Comparison of ENCODE assay signal across 9 cellular contexts in the genomic region with DNA sequence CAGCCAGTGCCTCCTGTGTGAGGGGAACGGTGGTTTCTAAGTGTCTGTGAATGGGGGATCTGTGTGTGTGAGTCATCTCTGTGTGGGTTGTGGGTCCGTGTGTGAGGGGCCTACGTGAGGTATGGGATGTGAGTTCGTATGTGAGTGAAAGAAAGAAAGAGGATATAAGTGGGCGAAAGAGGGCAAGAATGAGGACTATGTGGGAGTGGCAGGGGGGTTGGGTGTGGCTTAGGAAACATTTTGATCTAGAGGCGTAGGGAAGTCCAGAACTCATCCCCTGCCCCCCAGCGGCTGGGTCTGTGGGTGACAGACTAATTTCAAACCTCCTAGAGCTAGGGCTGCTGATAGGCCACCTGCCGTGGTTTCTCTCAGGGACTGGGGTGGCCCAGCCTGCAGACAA. TPM values are rescaled to one million over a fixed set of nuclear protein-coding genes. Genes with fewer than 3 reads are reported as not detected.
A peak's percentile ranks its signal among the peaks of the same experiment; 100 is the strongest.
DNase-seq lines count a peak whose midpoint lies in the region; ATAC-seq, FAIRE-seq and TF ChIP-seq lines count a peak whose summit lies in the region.
"Had no signal": no experiment of that assay in that cellular context is flagged by ENCODE, and none has a peak within 500 bp of the region (broad histone marks: within the 10 kb centered on the region; RNA-seq: fewer than 3 reads in every experiment).

No MANE protein-coding gene starts in this region.

- H3K4me1 ChIP-seq in CD4-positive, alpha-beta memory T cell (ENCODE audit: insufficient read depth, low read length) = peaks cover 8% of the 10 kb centered on the region

- ATAC-seq in GM21526 (IDR thresholded peaks at IDR 0.05; ENCODE audit: low FRiP score, unreplicated experiment) (peak; percentile 87), omental fat pad (ENCODE audit: low FRiP score) (no peak)

- peaks cover 53 to 66% of the 10 kb centered on the region in 2 donors for H3K36me3 Mint-ChIP-seq in CD4-positive, alpha-beta memory T cell
- H3K36me3 Mint-ChIP-seq in activated naive CD4-positive, alpha-beta T cell treated with anti-CD3 and anti-CD28 coated beads, Interleukin-2, amount 50 U/mL, for 24 hours = peaks cover 20% of the 10 kb centered on the region
- peaks cover 4 to 61% (median 31%) of the 10 kb centered on the region in 3 donors for H3K36me3 Mint-ChIP-seq in immature natural killer cell

- H3K36me3 ChIP-seq in CD4-positive, alpha-beta memory T cell (ENCODE audit: insufficient read depth, low read length) = peaks cover 15% of the 10 kb centered on the region

- CTCF ChIA-PET in CD4-positive, alpha-beta memory T cell (lab: Charles Lee; ENCODE audit: partially characterized antibody) = interaction anchor here (0.7 to 2.1 kb wide), 2 partner anchors 11 to 364 kb away, joined by 3 to 7 read pairs; no protein-coding TSS in a partner anchor

- peak in 1 of 5 donors; percentile 5 for DNase-seq in CD4-positive, alpha-beta memory T cell
- peak; percentile 18 for DNase-seq in LHCN-M2 (ENCODE audit: low read depth)
- peak; percentile 17 for DNase-seq in urothelium cell line (ENCODE audit: low spot score)
- DNase-seq in immature natural killer cell = no peak
- DNase-seq in NCI-H1436 treated with DMSO at 0.1 percent for 48 hours (lab: John Stamatoyannopoulos, UW) = no peak
- DNase-seq in omental fat pad (ENCODE audit: low spot score) = no peak

- no peaks in the 10 kb centered on the region for H3K9me3 ChIP-seq in CD4-positive, alpha-beta memory T cell (ENCODE audit: control insufficient read depth in 1 of 2, low read length in 2 of 2)

- H3K27ac Mint-ChIP-seq in CD4-positive, alpha-beta memory T cell = peak overlapping the region in 6 of 7 donors; percentile 14 to 81 (median 72)
- peak overlapping the region; percentile 37 for H3K27ac Mint-ChIP-seq in activated naive CD4-positive, alpha-beta T cell treated with anti-CD3 and anti-CD28 coated beads, Interleukin-2, amount 50 U/mL, for 24 hours
- peak overlapping the region in 1 of 6 donors; percentile 57 for H3K27ac Mint-ChIP-seq in immature natural killer cell

- no peak for TF ChIP-seq CTCF in omental fat pad (IDR thresholded peaks at IDR 0.05)

- no peak overlapping the region for H3K27ac ChIP-seq in CD4-positive, alpha-beta memory T cell (ENCODE audit: low read depth, low read length)
- H3K27ac ChIP-seq: C4-2B had no signal

- POLR2A ChIA-PET in CD4-positive, alpha-beta memory T cell (lab: Charles Lee; ENCODE audit: partially characterized antibody) = interaction anchor here (1.1 kb wide), 1 partner anchor 8 kb away, joined by 3 read pairs; no protein-coding TSS in a partner anchor

- no peak for FAIRE-seq in urothelium cell line (lab: Jason Lieb, UNC)

- H3K27me3 Mint-ChIP-seq in CD4-positive, alpha-beta memory T cell = no peaks in the 10 kb centered on the region
- no peaks in the 10 kb centered on the region for H3K27me3 Mint-ChIP-seq in activated naive CD4-positive, alpha-beta T cell treated with anti-CD3 and anti-CD28 coated beads, Interleukin-2, amount 50 U/mL, for 24 hours
- H3K27me3 Mint-ChIP-seq in immature natural killer cell (ENCODE audit: low read depth in 3 of 3) = peaks cover 0 to 4% (median 2%) of the 10 kb centered on the region in 3 donors

- no peaks in the 10 kb centered on the region for H3K27me3 ChIP-seq in CD4-positive, alpha-beta memory T cell (ENCODE audit: insufficient read depth, low read length)

- peaks cover 10 to 12% (median 12%) of the 10 kb centered on the region in 4 donors for H3K4me1 Mint-ChIP-seq in CD4-positive, alpha-beta memory T cell
- H3K4me1 Mint-ChIP-seq in activated naive CD4-positive, alpha-beta T cell treated with anti-CD3 and anti-CD28 coated beads, Interleukin-2, amount 50 U/mL, for 24 hours = peaks cover 24% of the 10 kb centered on the region
- peaks cover 3 to 7% of the 10 kb centered on the region in 2 donors for H3K4me1 Mint-ChIP-seq in immature natural killer cell

- H3K4me3 Mint-ChIP-seq in CD4-positive, alpha-beta memory T cell = peak overlapping the region in 2 of 8 donors; percentile 1 to 15
- peak overlapping the region; percentile 1 for H3K4me3 Mint-ChIP-seq in activated naive CD4-positive, alpha-beta T cell treated with anti-CD3 and anti-CD28 coated beads, Interleukin-2, amount 50 U/mL, for 24 hours
- H3K4me3 Mint-ChIP-seq in immature natural killer cell = peak overlapping the region in 1 of 5 donors; percentile 9

- H3K4me3 ChIP-seq in CD4-positive, alpha-beta memory T cell (ENCODE audit: low read length in 2 of 2) = no peak overlapping the region

- no peaks in the 10 kb centered on the region for H3K9me3 Mint-ChIP-seq in CD4-positive, alpha-beta memory T cell
- no peaks in the 10 kb centered on the region for H3K9me3 Mint-ChIP-seq in activated naive CD4-positive, alpha-beta T cell treated with anti-CD3 and anti-CD28 coated beads, Interleukin-2, amount 50 U/mL, for 24 hours
- H3K9me3 Mint-ChIP-seq in immature natural killer cell = no peaks in the 10 kb centered on the region

- intact Hi-C loops in CD4-positive, alpha-beta memory T cell (cut with micrococcal nuclease) = no loop called here

RNA-seq across cellular contexts. Expression of gene DHX35, which starts 35.5 kb away (rescaled TPM):
- 10 to 100 TPM; 11.5 to 11.8 TPM for total RNA-seq in CD4-positive, alpha-beta memory T cell
- polyA plus RNA-seq in CD4-positive, alpha-beta memory T cell = 1 to 10 TPM; 2.7 to 8.5 TPM
- total RNA-seq in LHCN-M2 (2014; rRNA removed) = 6.8 and 10.9 TPM in 2 replicates
- polyA plus RNA-seq in LHCN-M2 (2012) = 3.9 TPM
- 1 to 10 TPM; 5.0 to 6.5 (median 6.0) TPM for polyA plus RNA-seq in immature natural killer cell
- 10 to 100 TPM; 13.3 to 18.1 (median 15.5) TPM for total RNA-seq in omental fat pad

Comparison
In these comparisons a context has a peak if more than half of its experiments do, and no peak if none do; other contexts are left out.
1. DNase-seq: peak in LHCN-M2 (single experiment) and urothelium cell line (single experiment); none in immature natural killer cell (0 of 3), NCI-H1436 treated with DMSO at 0.1 percent for 48 hours (single experiment) and omental fat pad (single experiment).